30 cellular contexts compared by ENCODE assay signal in genomic region chr11:74662487-74663103, GRCh38.
"Had no signal": no experiment of that assay in that cellular context is flagged by ENCODE, and none has a peak within 500 bp of the region (broad histone marks: within the 10 kb centered on the region; RNA-seq: fewer than 3 reads in every experiment).

No MANE protein-coding gene starts in this region.

- H3K36me3 ChIP-seq: heart right ventricle, left ventricle myocardium inferior, lower lobe of right lung, neutrophil, pancreas, suprapubic skin, transverse colon, upper lobe of right lung, uterus had no signal

- H3K27me3 ChIP-seq: esophagus muscularis mucosa, foreskin keratinocyte, gastroesophageal sphincter, heart right ventricle, neutrophil, pancreas, suprapubic skin, transverse colon, upper lobe of right lung, uterus had no signal

- H3K4me3 Mint-ChIP-seq: natural killer cell; neural crest cell; stimulated activated naive CD8-positive, alpha-beta T cell treated with anti-CD3 and anti-CD28 coated beads, Interleukin-15, amount 100 ng/mL, for 72 hours had no signal

- H3K27me3 Mint-ChIP-seq: stimulated activated naive CD8-positive, alpha-beta T cell treated with anti-CD3 and anti-CD28 coated beads, Interleukin-15, amount 100 ng/mL, for 72 hours had no signal

- ATAC-seq: foreskin keratinocyte; gastroesophageal sphincter; heart right ventricle; left cardiac atrium; lower lobe of right lung; natural killer cell; sciatic nerve; stimulated activated naive CD8-positive, alpha-beta T cell treated with anti-CD3 and anti-CD28 coated beads, Interleukin-15, amount 100 ng/mL, for 72 hours; upper lobe of right lung had no signal

- H3K27ac Mint-ChIP-seq: natural killer cell had no signal

- H3K4me1 Mint-ChIP-seq: natural killer cell; neural crest cell; stimulated activated naive CD8-positive, alpha-beta T cell treated with anti-CD3 and anti-CD28 coated beads, Interleukin-15, amount 100 ng/mL, for 72 hours had no signal

- H3K9me3 ChIP-seq: esophagus muscularis mucosa, gastroesophageal sphincter, lower lobe of right lung, neutrophil, pancreas, suprapubic skin, transverse colon, upper lobe of right lung, uterus had no signal

- FAIRE-seq: endothelial cell of umbilical vein, islet of Langerhans, pancreas had no signal

- DNase-seq: dermis blood vessel endothelial cell; effector memory CD4-positive, alpha-beta T cell; foreskin keratinocyte; heart right ventricle; hippocampal formation; left cardiac atrium; left ventricle myocardium inferior; lower lobe of right lung; natural killer cell; pancreas; retina; stimulated activated CD4-positive, alpha-beta T cell treated with anti-CD3 and anti-CD28 coated beads, Interleukin-12 subunit alpha, Interleukin-12 subunit beta, amount 100 ng/mL, for 4 hours; stimulated activated CD4-positive, alpha-beta T cell treated with anti-CD3 and anti-CD28 coated beads, Interleukin-1b, Interleukin-23, amount 100 ng/mL, for 48 hours; stimulated activated CD4-positive, alpha-beta T cell treated with anti-CD3 and anti-CD28 coated beads, Interleukin-4, amount 100 ng/mL, for 1 hour; stimulated activated CD8-positive, alpha-beta memory T cell treated with anti-CD3 and anti-CD28 coated beads, Interleukin-4, amount 100 ng/mL, for 48 hours; stimulated activated naive CD4-positive, alpha-beta T cell; stimulated activated naive CD8-positive, alpha-beta T cell treated with anti-CD3 and anti-CD28 coated beads, Interleukin-15, amount 100 ng/mL, for 72 hours; transverse colon; upper lobe of right lung; uterus had no signal

- H3K4me3 ChIP-seq: coronary artery, esophagus muscularis mucosa, gastroesophageal sphincter, heart right ventricle, left ventricle myocardium inferior, lower lobe of right lung, pancreas, smooth muscle cell, suprapubic skin, transverse colon, upper lobe of right lung, uterus had no signal

- H3K4me2 ChIP-seq: smooth muscle cell had no signal

- H3K27ac ChIP-seq: coronary artery, esophagus muscularis mucosa, foreskin keratinocyte, gastroesophageal sphincter, heart right ventricle, left ventricle myocardium inferior, lower lobe of right lung, neutrophil, pancreas, suprapubic skin, transverse colon, upper lobe of right lung, uterus had no signal

- H3K4me1 ChIP-seq: foreskin keratinocyte, gastroesophageal sphincter, left ventricle myocardium inferior, lower lobe of right lung, pancreas, suprapubic skin, transverse colon, upper lobe of right lung, uterus had no signal
